10 cellular contexts compared by ENCODE assay signal in the genomic region with DNA sequence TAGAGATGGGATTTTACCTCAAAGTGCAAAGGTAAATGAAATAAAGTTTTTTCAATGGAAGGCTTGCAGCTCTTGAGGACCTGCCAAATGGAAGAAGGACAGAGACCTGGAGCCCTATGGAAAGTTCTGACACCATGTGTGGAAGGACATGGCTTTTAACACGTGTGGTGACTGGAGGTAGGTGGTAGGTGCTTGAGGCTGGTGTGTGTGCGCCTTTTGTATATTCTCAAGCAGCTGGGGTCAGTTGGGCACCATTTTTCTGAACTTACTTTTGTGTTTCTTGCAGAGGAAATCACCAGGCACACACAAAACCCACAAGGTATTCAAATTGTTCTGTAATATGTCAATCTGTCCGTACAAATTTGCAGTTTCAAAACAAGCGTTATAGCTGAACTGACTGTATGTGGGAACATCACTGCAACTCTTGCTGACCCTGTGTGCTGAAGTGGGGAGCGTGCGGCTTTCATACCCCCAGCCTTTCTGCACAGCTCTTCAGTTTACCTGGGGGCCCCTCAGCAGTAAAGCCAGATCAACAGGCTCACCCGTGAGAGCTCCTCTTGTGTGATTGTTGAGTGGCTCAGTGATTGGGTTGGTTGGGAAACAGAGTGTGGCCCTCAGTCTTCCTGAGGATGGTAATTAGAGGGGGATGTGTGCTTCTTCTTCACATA. TPM values are rescaled to one million over a fixed set of nuclear protein-coding genes. Genes with fewer than 3 reads are reported as not detected.
"Had no signal": no experiment of that assay in that cellular context is flagged by ENCODE, and none has a peak within 500 bp of the region (broad histone marks: within the 10 kb centered on the region; RNA-seq: fewer than 3 reads in every experiment).

No MANE protein-coding gene starts in this region.

- H3K9me3 ChIP-seq: body of pancreas, right lobe of liver, tibial nerve had no signal

- DNase-seq: activated B cell treated with CpG ODN at 0.5 μM for 24 hours; activated effector memory CD4-positive, alpha-beta T cell treated with anti-CD3 and anti-CD28 coated beads, Interleukin-2, amount 50 U/mL, for 16 hours; activated T-cell treated with anti-CD3 and anti-CD28 coated beads, Interleukin-2, amount 50 U/mL, for 4 hours; amniotic stem cell; body of pancreas; kidney glomerular epithelial cell; right lobe of liver had no signal

- H3K36me3 ChIP-seq: right lobe of liver, tibial nerve had no signal

- H3K27me3 ChIP-seq: body of pancreas, right lobe of liver, tibial nerve had no signal

- H3K4me3 ChIP-seq: body of pancreas, coronary artery, right lobe of liver, tibial nerve had no signal

- H3K27ac ChIP-seq: body of pancreas, coronary artery, foreskin keratinocyte, right lobe of liver, tibial nerve had no signal

RNA-seq across cellular contexts. Expression of gene GREB1, which starts 0.4 kb away (rescaled TPM):
- polyA plus RNA-seq: foreskin keratinocyte had no signal
